8 cellular contexts compared by ENCODE assay signal in genomic region chr3:52291508-52292181, GRCh38. TPM values are rescaled to one million over a fixed set of nuclear protein-coding genes. Genes with fewer than 3 reads are reported as not detected.
DNase-seq lines count a peak whose midpoint lies in the region; ATAC-seq, FAIRE-seq and TF ChIP-seq lines count a peak whose summit lies in the region.

No MANE protein-coding gene starts in this region.

- CTCF ChIA-PET in A673 (lab: Charles Lee), result no interaction called here

- POLR2A ChIA-PET in A673 (lab: Charles Lee; ENCODE audit: low non-redundant PET), result no interaction called here

- H3K27me3 ChIP-seq in A673 (replicated peaks; ENCODE audit: insufficient read depth, low read depth, low read length, poor library complexity) (no peaks in the 10 kb centered on the region), gastrocnemius medialis (no peaks in the 10 kb centered on the region)

- TF ChIP-seq CTCF in A673 (conservative IDR thresholded peaks at IDR 0.05; ENCODE audit: low read depth, low read length) (peak; percentile 39), WI38 (IDR thresholded peaks at IDR 0.05; ENCODE audit: low read depth, low read length) (peak; percentile 37; the same call in 1 of the 2 replicates), epithelial cell of esophagus (IDR thresholded peaks at IDR 0.05; ENCODE audit: insufficient read depth, low read depth, low read length, missing control alignments) (peak; percentile 53), gastrocnemius medialis (IDR thresholded peaks at IDR 0.05 in 4 of 5, conservative IDR thresholded peaks at IDR 0.05 in 1 of 5) (peak in 1 of 5 experiments; percentile 42)

- DNase-seq in A673 (ENCODE audit: low spot score) (no peak), GM12891 (ENCODE audit: insufficient read length, low spot score) (peak; percentile 66), epithelial cell of esophagus (ENCODE audit: low read depth) (peak; percentile 33), gastrocnemius medialis (no peak)
- DNase-seq in stimulated activated CD4-positive, alpha-beta T cell treated with anti-CD3 and anti-CD28 coated beads, Interleukin-4, amount 100 ng/mL, for 24 hours, result peak; percentile 27

- no peak overlapping the region for H3K27ac ChIP-seq in A673 (ENCODE audit: low read depth, low read length, poor library complexity, severe bottlenecking)
- no peak overlapping the region for H3K27ac ChIP-seq in gastrocnemius medialis

- peak; percentile 89 for FAIRE-seq in GM12891 (lab: Jason Lieb, UNC)

- H3K4me1 ChIP-seq in A673 (ENCODE audit: insufficient read depth, low read length, poor library complexity, severe bottlenecking) (peaks cover 3% of the 10 kb centered on the region), gastrocnemius medialis (peaks cover 10 to 12% of the 10 kb centered on the region in 2 donors)

- H3K4me3 ChIP-seq in A673 (ENCODE audit: low read depth, low read length, poor library complexity, severe bottlenecking), result no peak overlapping the region
- no peak overlapping the region for H3K4me3 ChIP-seq in WI38 (ENCODE audit: low read depth, low read length)
- H3K4me3 ChIP-seq in epithelial cell of esophagus (ENCODE audit: low read length), result no peak overlapping the region
- H3K4me3 ChIP-seq in gastrocnemius medialis, result no peak overlapping the region

- intact Hi-C loops in A673 (cut with micrococcal nuclease; ENCODE audit: unreplicated experiment) (no loop called here), gastrocnemius medialis (cut with DNase I; ENCODE audit: low total_unique reads) (no loop called here)

- H3K9me3 ChIP-seq in A673 (ENCODE audit: low read depth, low read length, poor library complexity, severe bottlenecking) (no peaks in the 10 kb centered on the region), gastrocnemius medialis (no peaks in the 10 kb centered on the region)

- no peaks in the 10 kb centered on the region for H3K36me3 ChIP-seq in A673 (ENCODE audit: insufficient read depth, low read length, poor library complexity, severe bottlenecking)
- H3K36me3 ChIP-seq in gastrocnemius medialis, result peaks cover 0 to 25% of the 10 kb centered on the region in 2 donors

- in situ Hi-C loops in gastrocnemius medialis (cut with MboI; ENCODE audit: low sequenced_read_pairs in 4 of 4), result no loop called here

- no peak for ATAC-seq in GM21717 (IDR thresholded peaks at IDR 0.05; ENCODE audit: unreplicated experiment)
- no peak for ATAC-seq in HG02852 (IDR thresholded peaks at IDR 0.05; ENCODE audit: unreplicated experiment)
- ATAC-seq in gastrocnemius medialis, result no peak

- TF ChIP-seq POLR2A in GM12891 (IDR thresholded peaks at IDR 0.05; ENCODE audit: low read depth, low read length) (no peak), gastrocnemius medialis (IDR thresholded peaks at IDR 0.05) (no peak)

- BruUV-seq in A673 (replicated peaks; lab: Mats Ljungman, UMichigan), result no TSS peak

TF ChIP-seq in GM12891, 5 proteins besides CTCF, POLR2A, EP300 and RAD21:
- TF ChIP-seq SPI1 (IDR thresholded peaks at IDR 0.05; ENCODE audit: low read depth, low read length) (no peak), TAF1 (IDR thresholded peaks at IDR 0.05; ENCODE audit: low read depth, low read length) (no peak), PAX5 (IDR thresholded peaks at IDR 0.05; ENCODE audit: insufficient read depth, low read length, severe bottlenecking) (no peak), POLR2AphosphoS5 (IDR thresholded peaks at IDR 0.05; ENCODE audit: low read depth, low read length) (no peak), POU2F2 (IDR thresholded peaks at IDR 0.05; ENCODE audit: low read depth, low read length) (no peak)

RNA-seq across cellular contexts. Expression of gene GLYCTK, which starts 4.0 kb away (rescaled TPM):
- total RNA-seq in A673 (2021) (4.3 and 5.1 TPM in 2 replicates), gastrocnemius medialis (10 to 100 TPM in 1 of 4 donors, 1 to 10 TPM in 3; 5.1 to 11.2 (median 7.7) TPM)
- polyA plus RNA-seq in GM12891 (2012; ENCODE audit: low read depth, missing spikeins), result 11.0 TPM

RNA-seq across cellular contexts. Expression of gene WDR82, which starts 13.2 kb away (rescaled TPM):
- total RNA-seq in A673 (2021) (50.1 and 54.3 TPM in 2 replicates), gastrocnemius medialis (10 to 100 TPM; 54.1 to 64.9 (median 59.3) TPM)
- 26.5 TPM for polyA plus RNA-seq in GM12891 (2012; ENCODE audit: low read depth, missing spikeins)

RNA-seq across cellular contexts. Expression of gene DNAH1, which starts 24.5 kb away (rescaled TPM):
- total RNA-seq in A673 (2021), result 1.3 and 1.8 TPM in 2 replicates
- 3.9 TPM for polyA plus RNA-seq in GM12891 (2012; ENCODE audit: low read depth, missing spikeins)
- 1 to 10 TPM; 1.4 to 6.8 (median 2.0) TPM for total RNA-seq in gastrocnemius medialis

RNA-seq across cellular contexts. Expression of gene PPM1M, which starts 46.1 kb away (rescaled TPM):
- total RNA-seq in A673 (2021) (3.6 and 5.8 TPM in 2 replicates), gastrocnemius medialis (1 to 10 TPM in 3 of 4 donors, under 1 TPM in 1; 0.97 to 5.2 (median 3.5) TPM)
- polyA plus RNA-seq in GM12891 (2012; ENCODE audit: low read depth, missing spikeins), result 19.3 TPM

RNA-seq across cellular contexts. Expression of gene TWF2, which starts 52.7 kb away (rescaled TPM):
- total RNA-seq in A673 (2021), result 18.3 and 21.0 TPM in 2 replicates
- 45.3 TPM for polyA plus RNA-seq in GM12891 (2012; ENCODE audit: low read depth, missing spikeins)
- total RNA-seq in gastrocnemius medialis, result 100 to 1,000 TPM in 3 of 4 donors, 10 to 100 TPM in 1; 99.2 to 222 (median 168) TPM

Comparison
In these comparisons a context has a peak if more than half of its experiments do, and no peak if none do; other contexts are left out.
1. DNase-seq: peak in GM12891 (single experiment), epithelial cell of esophagus (single experiment) and stimulated activated CD4-positive, alpha-beta T cell treated with anti-CD3 and anti-CD28 coated beads, Interleukin-4, amount 100 ng/mL, for 24 hours (single experiment); none in A673 (single experiment) and gastrocnemius medialis (0 of 2).